21 cellular contexts compared by ENCODE assay signal in genomic region chr3:197144188-197144587, GRCh38.
"Had no signal": no experiment of that assay in that cellular context is flagged by ENCODE, and none has a peak within 500 bp of the region (broad histone marks: within the 10 kb centered on the region; RNA-seq: fewer than 3 reads in every experiment).

No MANE protein-coding gene starts in this region.

- H3K9me3 ChIP-seq: heart left ventricle, spleen, testis, transverse colon had no signal

- H3K9ac ChIP-seq: parathyroid adenoma had no signal

- H2AFZ ChIP-seq: parathyroid adenoma had no signal

- H3K27me3 Mint-ChIP-seq: natural killer cell treated with Interleukin-12 subunit alpha and Interleukin-12 subunit beta and Interleukin-15 and Interleukin-18, amount 100 ng/mL, for 72 hours; stimulated activated naive B cell treated with anti-CD40 and anti-IgM and Interleukin-4, amounts not matched to agents 10 μg/mL and 1 μg/mL and 100 μg/mL, for 72 hours; stimulated activated naive CD8-positive, alpha-beta T cell treated with anti-CD3 and anti-CD28 coated beads, Interleukin-15, amount 100 ng/mL, for 72 hours had no signal

- H3K4me3 ChIP-seq: coronary artery, heart left ventricle, lung, spleen, testis, transverse colon had no signal

- H3K27ac Mint-ChIP-seq: natural killer cell treated with Interleukin-12 subunit alpha and Interleukin-12 subunit beta and Interleukin-15 and Interleukin-18, amount 100 ng/mL, for 72 hours; stimulated activated naive B cell treated with anti-CD40 and anti-IgM and Interleukin-4, amounts not matched to agents 10 μg/mL and 1 μg/mL and 100 μg/mL, for 72 hours; stimulated activated naive CD8-positive, alpha-beta T cell treated with anti-CD3 and anti-CD28 coated beads, Interleukin-15, amount 100 ng/mL, for 72 hours had no signal

- H3K4me3 Mint-ChIP-seq: natural killer cell treated with Interleukin-12 subunit alpha and Interleukin-12 subunit beta and Interleukin-15 and Interleukin-18, amount 100 ng/mL, for 72 hours; stimulated activated naive B cell treated with anti-CD40 and anti-IgM and Interleukin-4, amounts not matched to agents 10 μg/mL and 1 μg/mL and 100 μg/mL, for 72 hours; stimulated activated naive CD8-positive, alpha-beta T cell treated with anti-CD3 and anti-CD28 coated beads, Interleukin-15, amount 100 ng/mL, for 72 hours had no signal

- H3K9me3 Mint-ChIP-seq: natural killer cell treated with Interleukin-12 subunit alpha and Interleukin-12 subunit beta and Interleukin-15 and Interleukin-18, amount 100 ng/mL, for 72 hours had no signal

- ATAC-seq: esophagus mucosa; heart left ventricle; left colon; left ventricle myocardium superior; natural killer cell treated with Interleukin-12 subunit alpha and Interleukin-12 subunit beta and Interleukin-15 and Interleukin-18, amount 100 ng/mL, for 72 hours; sciatic nerve; stimulated activated naive B cell treated with anti-CD40 and anti-IgM and Interleukin-4, amounts not matched to agents 10 μg/mL and 1 μg/mL and 100 μg/mL, for 72 hours; stimulated activated naive CD8-positive, alpha-beta T cell treated with anti-CD3 and anti-CD28 coated beads, Interleukin-15, amount 100 ng/mL, for 72 hours had no signal

- H3K27me3 ChIP-seq: heart left ventricle, spleen, testis, transverse colon had no signal

- DNase-seq: effector CD4-positive, alpha-beta T cell; heart left ventricle; hippocampal formation; left colon; left ventricle myocardium superior; mesenchymal stem cell; midbrain; spleen; stimulated activated CD4-positive, alpha-beta T cell treated with anti-CD3 and anti-CD28 coated beads, Interleukin-2, amount 100 ng/mL, for 24 hours; stimulated activated CD4-positive, alpha-beta T cell treated with anti-CD3 and anti-CD28 coated beads, Interleukin-4, amount 100 ng/mL, for 4 hours; stimulated activated naive B cell treated with anti-CD40 and anti-IgM and Interleukin-4, amounts not matched to agents 10 μg/mL and 1 μg/mL and 100 μg/mL, for 72 hours; stimulated activated naive CD8-positive, alpha-beta T cell treated with anti-CD3 and anti-CD28 coated beads, Interleukin-15, amount 100 ng/mL, for 72 hours; testis; transverse colon had no signal

- FAIRE-seq: frontal cortex had no signal

- H3K4me1 ChIP-seq: parathyroid adenoma, testis, transverse colon had no signal

- H3K27ac ChIP-seq: coronary artery, heart left ventricle, parathyroid adenoma, testis, transverse colon had no signal
